In genomic region chr2:60528366-60528765, GRCh38 we compare ENCODE assay signal across 27 cellular contexts. TPM values are rescaled to one million over a fixed set of nuclear protein-coding genes. Genes with fewer than 3 reads are reported as not detected.
DNase-seq lines count a peak whose midpoint lies in the region; ATAC-seq, FAIRE-seq and TF ChIP-seq lines count a peak whose summit lies in the region.
"Had no signal": no experiment of that assay in that cellular context is flagged by ENCODE, and none has a peak within 500 bp of the region (broad histone marks: within the 10 kb centered on the region; RNA-seq: fewer than 3 reads in every experiment).

No MANE protein-coding gene starts in this region.

- H3K4me1 ChIP-seq in astrocyte (ENCODE audit: insufficient read depth, low read length) = peaks cover 16% of the 10 kb centered on the region
- peaks cover 19% of the 10 kb centered on the region for H3K4me1 ChIP-seq in lower lobe of right lung
- H3K4me1 ChIP-seq in suprapubic skin = peaks cover 52% of the 10 kb centered on the region
- H3K4me1 ChIP-seq in tibial nerve = no peaks in the 10 kb centered on the region

- H3K27me3 ChIP-seq in astrocyte (ENCODE audit: insufficient read depth, low read length) (no peaks in the 10 kb centered on the region), lower lobe of right lung (ENCODE audit: low read depth) (peaks cover 15% of the 10 kb centered on the region), suprapubic skin (peaks cover 15% of the 10 kb centered on the region), tibial nerve (peaks cover 0 to 43% of the 10 kb centered on the region in 2 donors)
- H3K27me3 ChIP-seq: foreskin keratinocyte had no signal

- H3K36me3 ChIP-seq in astrocyte (ENCODE audit: insufficient read depth, low read length) (no peaks in the 10 kb centered on the region), lower lobe of right lung (no peaks in the 10 kb centered on the region), suprapubic skin (no peaks in the 10 kb centered on the region), tibial nerve (no peaks in the 10 kb centered on the region)
- H3K36me3 ChIP-seq: prostate gland had no signal

- peaks cover 36% of the 10 kb centered on the region for H3K79me2 ChIP-seq in astrocyte (ENCODE audit: insufficient read depth, low read length)

- DNase-seq in Right ventricle myocardium inferior (ENCODE audit: missing footprints) (no peak), cardiac septum (ENCODE audit: low spot score) (no peak), astrocyte (ENCODE audit: low read depth) (no peak), lower lobe of right lung (no peak), suprapubic skin (ENCODE audit: low spot score in 2 of 2) (no peak), SK-N-DZ (ENCODE audit: low spot score) (no peak), tibial nerve (ENCODE audit: low spot score in 2 of 2) (no peak), progenitor cell of endocrine pancreas (ENCODE audit: low spot score, unreplicated experiment) (no peak)
- DNase-seq: 8988T; activated CD4-positive, alpha-beta T cell treated with anti-CD3 and anti-CD28 coated beads, Interleukin-2, amount 50 U/mL, for 1 hour; activated gamma-delta T cell; dermis blood vessel endothelial cell; DMS 273 treated with DMSO at 0.1 percent for 48 hours; foreskin keratinocyte; GDM1; hypothalamus; islet precursor cell; KBM-7; mesendoderm; NCI-H1694; NCI-H748 treated with DMSO at 0.1 percent for 48 hours; spleen; stimulated activated CD4-positive, alpha-beta T cell treated with anti-CD3 and anti-CD28 coated beads, Interleukin-4, amount 100 ng/mL, for 24 hours; T-cell had no signal

- no peak for TF ChIP-seq CTCF in astrocyte (IDR thresholded peaks at IDR 0.05; ENCODE audit: insufficient read depth, low read depth, low read length)
- TF ChIP-seq CTCF in lower lobe of right lung (IDR thresholded peaks at IDR 0.05) = no peak
- no peak for TF ChIP-seq CTCF in suprapubic skin (IDR thresholded peaks at IDR 0.05)
- no peak for TF ChIP-seq CTCF in tibial nerve (IDR thresholded peaks at IDR 0.05)
- no peak for TF ChIP-seq CTCF in progenitor cell of endocrine pancreas (IDR thresholded peaks at IDR 0.05; ENCODE audit: unreplicated experiment)

- no peak overlapping the region for H3K27ac ChIP-seq in astrocyte (ENCODE audit: low read depth, low read length)
- H3K27ac ChIP-seq in lower lobe of right lung = no peak overlapping the region
- peak overlapping the region; percentile 70 for H3K27ac ChIP-seq in suprapubic skin
- no peak overlapping the region for H3K27ac ChIP-seq in tibial nerve
- H3K27ac ChIP-seq: foreskin keratinocyte had no signal

- no peak for TF ChIP-seq EP300 in suprapubic skin (IDR thresholded peaks at IDR 0.05)
- TF ChIP-seq EP300 in tibial nerve (IDR thresholded peaks at IDR 0.05) = no peak

- 32% methylated on average over 5 of the region's 5 CpGs for WGBS in suprapubic skin
- 60 to 61% methylated on average over 5 of the region's 5 CpGs for WGBS in tibial nerve, 2 donors

- H3K4me1 Mint-ChIP-seq in astrocyte (ENCODE audit: low read depth, unreplicated experiment) (peaks cover 61% of the 10 kb centered on the region), progenitor cell of endocrine pancreas (ENCODE audit: low read depth) (peaks cover 62% of the 10 kb centered on the region)

- no peaks in the 10 kb centered on the region for H3K9me3 Mint-ChIP-seq in astrocyte (ENCODE audit: unreplicated experiment)
- no peaks in the 10 kb centered on the region for H3K9me3 Mint-ChIP-seq in progenitor cell of endocrine pancreas (ENCODE audit: low read depth)
- H3K9me3 Mint-ChIP-seq: GM23338, T-cell had no signal

- ATAC-seq in Right ventricle myocardium inferior (peak; percentile 33), lower lobe of right lung (peak; percentile 32 to 64)
- ATAC-seq: foreskin keratinocyte, GM23338, T-cell had no signal

- no peak overlapping the region for H3K4me3 Mint-ChIP-seq in astrocyte (ENCODE audit: unreplicated experiment)
- H3K4me3 Mint-ChIP-seq in progenitor cell of endocrine pancreas (ENCODE audit: low read depth) = no peak overlapping the region
- H3K4me3 Mint-ChIP-seq: T-cell had no signal

- peaks cover 14% of the 10 kb centered on the region for H3K36me3 Mint-ChIP-seq in astrocyte (ENCODE audit: low read depth, unreplicated experiment)
- H3K36me3 Mint-ChIP-seq in progenitor cell of endocrine pancreas (ENCODE audit: insufficient read depth) = peaks cover 14% of the 10 kb centered on the region
- H3K36me3 Mint-ChIP-seq: T-cell had no signal

- no peaks in the 10 kb centered on the region for H3K9me3 ChIP-seq in astrocyte (ENCODE audit: insufficient read depth, low read depth, low read length)
- H3K9me3 ChIP-seq in lower lobe of right lung = no peaks in the 10 kb centered on the region
- no peaks in the 10 kb centered on the region for H3K9me3 ChIP-seq in suprapubic skin
- no peaks in the 10 kb centered on the region for H3K9me3 ChIP-seq in tibial nerve
- H3K9me3 ChIP-seq: prostate gland, spleen had no signal

- peak overlapping the region; percentile 3 for H3K27ac Mint-ChIP-seq in astrocyte (ENCODE audit: unreplicated experiment)
- no peak overlapping the region for H3K27ac Mint-ChIP-seq in progenitor cell of endocrine pancreas
- H3K27ac Mint-ChIP-seq: GM23338, T-cell had no signal

- no peak for TF ChIP-seq POLR2A in suprapubic skin (IDR thresholded peaks at IDR 0.05)
- TF ChIP-seq POLR2A in tibial nerve (IDR thresholded peaks at IDR 0.05) = no peak

- H3K27me3 Mint-ChIP-seq in astrocyte (ENCODE audit: low read depth, unreplicated experiment) (no peaks in the 10 kb centered on the region), progenitor cell of endocrine pancreas (peaks cover 8% of the 10 kb centered on the region)

- H3K4me2 ChIP-seq in astrocyte (ENCODE audit: low read length) = no peak overlapping the region

- H3K9ac ChIP-seq in astrocyte (ENCODE audit: low read length) = no peak overlapping the region

- no peak overlapping the region for H2AFZ ChIP-seq in astrocyte (ENCODE audit: low read depth, low read length)
- H2AFZ ChIP-seq: GM23338 had no signal

- H3K4me3 ChIP-seq in astrocyte (ENCODE audit: insufficient read depth, low read depth, low read length) (no peak overlapping the region), lower lobe of right lung (no peak overlapping the region), suprapubic skin (peak overlapping the region; percentile 3), tibial nerve (no peak overlapping the region)
- H3K4me3 ChIP-seq: GM23338, prostate gland, spleen had no signal

- intact Hi-C loops in Right ventricle myocardium inferior (cut with DNase I) (no loop called here), cardiac septum (cut with DNase I) (no loop called here), lower lobe of right lung (cut with DNase I) (no loop called here)

- H4K20me1 ChIP-seq in astrocyte (ENCODE audit: insufficient read depth, low read length) = peaks cover 14% of the 10 kb centered on the region

- no peak for FAIRE-seq in astrocyte (lab: Jason Lieb, UNC)
- FAIRE-seq: bronchial epithelial cell had no signal

RNA-seq across cellular contexts. Expression of gene BCL11A, which starts 25.1 kb away (rescaled TPM):
- total RNA-seq in Right ventricle myocardium inferior = 37.5 TPM
- total RNA-seq in cardiac septum = 16.9 TPM
- 29.8 and 32.0 TPM in 2 replicates for total RNA-seq in astrocyte
- total RNA-seq in lower lobe of right lung = 9.7 TPM
- 100 to 1,000 TPM in 2 of 4 donors, 10 to 100 TPM in 2; 67.1 to 222 (median 113) TPM for total RNA-seq in suprapubic skin
- polyA plus RNA-seq in SK-N-DZ (2014; cell fraction: cytosol; rRNA removed) = 12.0 and 17.2 TPM in 2 replicates
- polyA plus RNA-seq in SK-N-DZ (2014; cell fraction: nucleus; rRNA removed) = 20.7 and 24.1 TPM in 2 replicates
- under 1 TPM in 1 of 4 donors, not detected in 3; 0.22 TPM for total RNA-seq in tibial nerve
- total RNA-seq in progenitor cell of endocrine pancreas = 46.2 and 47.9 TPM in 2 replicates
